9 cellular contexts compared by ENCODE assay signal in the genomic region with DNA sequence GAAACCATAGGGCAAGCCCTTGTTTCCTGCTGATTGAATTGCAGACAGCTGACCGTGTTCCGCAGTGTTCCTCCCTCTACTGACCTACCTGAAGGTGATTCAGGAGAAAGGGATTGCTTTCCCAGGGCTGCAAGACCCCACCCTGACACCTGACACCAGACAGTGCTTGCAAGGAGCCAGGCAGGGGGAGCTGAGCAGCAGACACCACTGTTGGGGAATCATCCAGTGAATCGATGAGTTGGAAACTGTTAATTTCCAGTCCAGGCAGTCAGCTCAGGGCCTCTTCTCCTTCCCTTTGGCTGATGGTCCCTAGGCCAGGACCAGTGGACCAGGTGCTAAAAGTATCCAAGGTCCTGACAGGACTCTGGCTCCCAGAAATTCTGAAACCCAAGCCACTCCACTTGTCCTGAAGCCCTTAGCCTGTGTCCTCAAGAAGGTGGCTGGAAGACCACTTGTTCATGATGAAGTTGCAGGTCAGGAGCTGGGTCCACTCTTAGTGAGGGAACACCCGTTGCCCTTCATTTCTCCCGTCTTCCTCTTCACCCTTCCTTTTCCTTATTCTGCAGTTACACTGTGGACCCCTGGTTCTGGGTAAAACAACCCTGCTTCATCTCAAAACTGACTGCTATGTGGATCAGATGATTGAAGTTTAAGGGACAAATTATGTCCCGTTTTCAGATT. TPM values are rescaled to one million over a fixed set of nuclear protein-coding genes. Genes with fewer than 3 reads are reported as not detected.
DNase-seq lines count a peak whose midpoint lies in the region; TF ChIP-seq lines count a peak whose summit lies in the region.
"Had no signal": no experiment of that assay in that cellular context is flagged by ENCODE, and none has a peak within 500 bp of the region (broad histone marks: within the 10 kb centered on the region; RNA-seq: fewer than 3 reads in every experiment).

No MANE protein-coding gene starts in this region.

- peaks cover 8 to 53% (median 20%) of the 10 kb centered on the region in 4 donors for H3K36me3 ChIP-seq in sigmoid colon

- TF ChIP-seq EP300 in sigmoid colon (IDR thresholded peaks at IDR 0.05): no peak

- WGBS in sigmoid colon, 2 donors: 76 to 79% methylated on average over 6 of the region's 6 CpGs

- no peak for TF ChIP-seq POLR2A in sigmoid colon (IDR thresholded peaks at IDR 0.05)

- no peaks in the 10 kb centered on the region for H3K27me3 ChIP-seq in sigmoid colon

- H3K9me3 ChIP-seq in sigmoid colon: no peaks in the 10 kb centered on the region

- intact Hi-C loops in sigmoid colon (cut with DNase I): loop anchor here (5.0 kb wide), 1 partner anchor 122 kb away; a partner anchor contains a TSS

- no peak overlapping the region for H3K4me3 ChIP-seq in sigmoid colon

- H3K4me1 ChIP-seq in sigmoid colon: peaks cover 0 to 28% (median 21%) of the 10 kb centered on the region in 4 donors

- H3K27ac ChIP-seq in sigmoid colon: peak overlapping the region; percentile 94 to 99 (median 98)

- TF ChIP-seq CTCF in sigmoid colon (IDR thresholded peaks at IDR 0.05): no peak

- peak; percentile 57 for DNase-seq in SIG-M5 treated with dmso at 0.1 percent for 504 hours (lab: John Stamatoyannopoulos, UW; ENCODE audit: unreplicated experiment)
- no peak for DNase-seq in SIG-M5 (lab: John Stamatoyannopoulos, UW)
- DNase-seq in SW480 (ENCODE audit: low spot score): peak; percentile 67
- DNase-seq in fibroblast of gingiva (ENCODE audit: low read depth): peak; percentile 55
- peak; percentile 68 for DNase-seq in sigmoid colon
- DNase-seq in cerebellar nuclear complex (lab: John Stamatoyannopoulos, UW): no peak
- no peak for DNase-seq in COLO829 (ENCODE audit: low spot score)
- DNase-seq in dedifferentiated amniotic fluid mesenchymal stem cell (ENCODE audit: extremely low spot score): no peak
- DNase-seq: NCI-H226 had no signal

RNA-seq across cellular contexts. Expression of a gene that starts 9.5 kb away (rescaled TPM):
- 10 to 100 TPM; 18.9 to 29.6 (median 26.4) TPM for total RNA-seq in sigmoid colon
- polyA plus RNA-seq in sigmoid colon: 10 to 100 TPM; 12.7 to 24.4 (median 16.8) TPM

RNA-seq across cellular contexts. Expression of a gene that starts 10.1 kb away (rescaled TPM):
- total RNA-seq in sigmoid colon: 10 to 100 TPM; 17.2 to 24.6 (median 20.3) TPM
- polyA plus RNA-seq in sigmoid colon: 10 to 100 TPM; 14.3 to 28.2 (median 14.4) TPM

RNA-seq across cellular contexts. Expression of a gene that starts 53.9 kb away (rescaled TPM):
- total RNA-seq in sigmoid colon: 10 to 100 TPM; 15.1 to 43.2 (median 23.1) TPM
- polyA plus RNA-seq in sigmoid colon: 100 to 1,000 TPM in 1 of 3 donors, 10 to 100 TPM in 2; 17.8 to 116 (median 25.8) TPM

Comparison
In these comparisons a context has a peak if more than half of its experiments do, and no peak if none do; other contexts are left out.
1. DNase-seq: peak in SIG-M5 treated with dmso at 0.1 percent for 504 hours (single experiment), SW480 (single experiment), fibroblast of gingiva (single experiment) and sigmoid colon (single experiment); none in SIG-M5 (single experiment), cerebellar nuclear complex (0 of 2), COLO829 (single experiment) and dedifferentiated amniotic fluid mesenchymal stem cell (single experiment).